In genomic region chr7:47143344-47143743, GRCh38 we compare ENCODE assay signal across 21 cellular contexts.
A peak's percentile ranks its signal among the peaks of the same experiment; 100 is the strongest.
DNase-seq lines count a peak whose midpoint lies in the region; ATAC-seq and TF ChIP-seq lines count a peak whose summit lies in the region.
"Had no signal": no experiment of that assay in that cellular context is flagged by ENCODE, and none has a peak within 500 bp of the region (broad histone marks: within the 10 kb centered on the region; RNA-seq: fewer than 3 reads in every experiment).

No MANE protein-coding gene starts in this region.

- DNase-seq in AG20443 (ENCODE audit: low spot score) = peak; percentile 49
- DNase-seq in LHCN-M2 (ENCODE audit: low read depth) = peak; percentile 89
- peak; percentile 64 to 78 for DNase-seq in cardiac fibroblast (ENCODE audit: low read depth in 2 of 2)
- peak; percentile 57 for DNase-seq in myocyte (ENCODE audit: low read depth)
- no peak for DNase-seq in testis
- DNase-seq in DMS53 (lab: John Stamatoyannopoulos, UW) = no peak
- DNase-seq: activated CD8-positive, alpha-beta T cell treated with anti-CD3 and anti-CD28 coated beads, Interleukin-2, amount 10 ng/mL, durations not matched to agents 7 days and 5 days; activated naive CD8-positive, alpha-beta T cell treated with anti-CD3 and anti-CD28 coated beads for 36 hours; activated T-cell treated with anti-CD3 and anti-CD28 coated beads, Interleukin-2, amount 50 U/mL, for 72 hours; effector memory CD4-positive, alpha-beta T cell; left ventricle myocardium superior; NCI-H187; NCI-H345; NK-92 treated with Interleukin-12 subunit alpha and Interleukin-12 subunit beta, amount 100 ng/mL, for 24 hours; stimulated activated CD4-positive, alpha-beta T cell treated with anti-CD3 and anti-CD28 coated beads, Interleukin-2, amount 100 ng/mL, for 48 hours; T-helper 1 cell; uterus had no signal

- TF ChIP-seq POLR2A in testis (IDR thresholded peaks at IDR 0.05) = no peak

- no peak overlapping the region for H3K27ac ChIP-seq in testis
- H3K27ac ChIP-seq: uterus, VCaP had no signal

- no peak for ATAC-seq in HG03565 (IDR thresholded peaks at IDR 0.05; ENCODE audit: unreplicated experiment)
- no peak for ATAC-seq in GM21737 (IDR thresholded peaks at IDR 0.05; ENCODE audit: unreplicated experiment)
- ATAC-seq: activated CD8-positive, alpha-beta T cell treated with anti-CD3 and anti-CD28 coated beads, Interleukin-2, amount 10 ng/mL, durations not matched to agents 7 days and 5 days; activated T-cell treated with anti-CD3 and anti-CD28 coated beads, Interleukin-2, amount 50 U/mL, for 72 hours; left ventricle myocardium superior; sciatic nerve had no signal

- 65 to 69% methylated on average over 1 of the region's 1 CpG for WGBS in testis, 2 donors

- H3K9me3 ChIP-seq in testis = no peaks in the 10 kb centered on the region
- H3K9me3 ChIP-seq: uterus had no signal

- H3K4me1 ChIP-seq in testis = peaks cover 11% of the 10 kb centered on the region

- no peak for TF ChIP-seq CTCF in cardiac fibroblast (IDR thresholded peaks at IDR 0.05; ENCODE audit: low read depth, low read length)
- TF ChIP-seq CTCF in testis (IDR thresholded peaks at IDR 0.05) = no peak

- no peaks in the 10 kb centered on the region for H3K27me3 ChIP-seq in testis
- H3K27me3 ChIP-seq: uterus had no signal

- H3K4me3 ChIP-seq in cardiac fibroblast (replicated peaks in 1 of 2; ENCODE audit: low read depth in 2 of 2, low read length in 2 of 2) (no peak overlapping the region), testis (no peak overlapping the region)
- H3K4me3 ChIP-seq: uterus had no signal

- no peaks in the 10 kb centered on the region for H3K36me3 ChIP-seq in testis (ENCODE audit: low read depth, missing control alignments)
- H3K36me3 ChIP-seq: uterus had no signal

- intact Hi-C loops in testis (cut with DNase I; ENCODE audit: low total_unique reads) = no loop called here

Comparison
In these comparisons a context has a peak if more than half of its experiments do, and no peak if none do; other contexts are left out.
1. DNase-seq: peak in AG20443 (single experiment), LHCN-M2 (single experiment), cardiac fibroblast (2 of 2) and myocyte (single experiment); none in testis (single experiment) and DMS53 (single experiment).